In genomic region chr4:1055243-1055701, GRCh38 we compare ENCODE assay signal across 8 cellular contexts. TPM values are rescaled to one million over a fixed set of nuclear protein-coding genes. Genes with fewer than 3 reads are reported as not detected.
DNase-seq lines count a peak whose midpoint lies in the region; ATAC-seq, FAIRE-seq and TF ChIP-seq lines count a peak whose summit lies in the region.
"Not testable (repeated sequence)": the region's sequence is repeated elsewhere in the genome, so short reads cannot be mapped to it uniquely, and the experiment has no call there.
"Had no signal": no experiment of that assay in that cellular context is flagged by ENCODE, and none has a peak within 500 bp of the region (broad histone marks: within the 10 kb centered on the region; RNA-seq: fewer than 3 reads in every experiment).

No MANE protein-coding gene starts in this region.

- intact Hi-C loops in activated naive CD4-positive, alpha-beta T cell treated with anti-CD3 and anti-CD28 coated beads for 36 hours (cut with micrococcal nuclease), result not testable (repeated sequence)

- not testable (repeated sequence) for H3K27me3 Mint-ChIP-seq in activated naive CD4-positive, alpha-beta T cell treated with anti-CD3 and anti-CD28 coated beads for 36 hours (ENCODE audit: low read depth)

- not testable (repeated sequence) for H3K9me3 Mint-ChIP-seq in activated naive CD4-positive, alpha-beta T cell treated with anti-CD3 and anti-CD28 coated beads for 36 hours

- not testable (repeated sequence) for H3K9ac ChIP-seq in keratinocyte (ENCODE audit: control insufficient read depth, extremely low read depth, insufficient read depth, low read length); parathyroid adenoma

- not testable (repeated sequence) for TF ChIP-seq POLR2A in NB4 (IDR thresholded peaks at IDR 0.05; ENCODE audit: extremely low read depth, insufficient read length)

- not testable (repeated sequence) for H3K36me3 Mint-ChIP-seq in activated naive CD4-positive, alpha-beta T cell treated with anti-CD3 and anti-CD28 coated beads for 36 hours (ENCODE audit: low read depth)

- H3K9me3 ChIP-seq in keratinocyte (ENCODE audit: control insufficient read depth, low read depth, low read length); parathyroid adenoma (ENCODE audit: control insufficient read depth, low read length): not testable (repeated sequence)

- DNase-seq in DMS53 (lab: John Stamatoyannopoulos, UW) (peak; percentile 55), coronary artery (ENCODE audit: low spot score) (peak; percentile 65)
- DNase-seq in NB4 (ENCODE audit: low read depth); activated naive CD4-positive, alpha-beta T cell treated with anti-CD3 and anti-CD28 coated beads for 36 hours; keratinocyte (ENCODE audit: low read depth, low spot score): not testable (repeated sequence)

- not testable (repeated sequence) for H3K79me2 ChIP-seq in keratinocyte (ENCODE audit: control insufficient read depth, insufficient read depth, low read length); parathyroid adenoma

- not testable (repeated sequence) for H3K9me1 ChIP-seq in keratinocyte (ENCODE audit: control insufficient read depth, extremely low read depth, insufficient read depth, low read length)

- H3K27me3 ChIP-seq in keratinocyte (ENCODE audit: control insufficient read depth, extremely low read depth, insufficient read depth, low read length), result peaks cover 91% of the 10 kb centered on the region
- not testable (repeated sequence) for H3K27me3 ChIP-seq in parathyroid adenoma (ENCODE audit: control insufficient read depth, insufficient read depth, low read length)

- H3K36me3 ChIP-seq in keratinocyte (ENCODE audit: control insufficient read depth in 2 of 2, extremely low read depth in 1 of 2, insufficient read depth in 2 of 2, low read length in 2 of 2); parathyroid adenoma (ENCODE audit: control insufficient read depth, insufficient read depth, low read length): not testable (repeated sequence)

- TF ChIP-seq CTCF in NB4 (IDR thresholded peaks at IDR 0.05; ENCODE audit: low read depth, low read length); coronary artery (IDR thresholded peaks at IDR 0.05); keratinocyte (optimal IDR thresholded peaks at IDR 0.05 in 1 of 3, IDR thresholded peaks at IDR 0.05 in 1 of 3, conservative IDR thresholded peaks at IDR 0.05 in 1 of 3; ENCODE audit: extremely low read depth in 1 of 3, insufficient read depth in 2 of 3, low read length in 3 of 3); parathyroid adenoma (IDR thresholded peaks at IDR 0.05): not testable (repeated sequence)

- H3K4me1 Mint-ChIP-seq in activated naive CD4-positive, alpha-beta T cell treated with anti-CD3 and anti-CD28 coated beads for 36 hours (ENCODE audit: low read depth), result peaks cover 10% of the 10 kb centered on the region

- H3K4me2 ChIP-seq in keratinocyte (ENCODE audit: control insufficient read depth, extremely low read depth, insufficient read depth, low read depth, low read length), result peak overlapping the region; percentile 56
- peak overlapping the region; percentile 0 for H3K4me2 ChIP-seq in parathyroid adenoma (ENCODE audit: low read length)

- dilution Hi-C loops in keratinocyte (cut with MboI; ENCODE audit: extremely low pct_ligation_motif_present, low sequenced_read_pairs), result not testable (repeated sequence)

- not testable (repeated sequence) for H2AFZ ChIP-seq in keratinocyte (ENCODE audit: control insufficient read depth, low read length); parathyroid adenoma

- CTCF ChIA-PET in activated naive CD4-positive, alpha-beta T cell treated with anti-CD3 and anti-CD28 coated beads for 36 hours (lab: Charles Lee), result interaction anchor here (0.5 to 1.9 kb wide), 6 partner anchors 18 to 246 kb away, joined by 3 to 5 read pairs (median 4); no protein-coding TSS in a partner anchor

- H3K4me3 ChIP-seq in NB4 (ENCODE audit: low read depth, low read length) (peak overlapping the region; percentile 32), coronary artery (peak overlapping the region; percentile 23), keratinocyte (ENCODE audit: control insufficient read depth in 2 of 3, extremely low read depth in 1 of 3, insufficient read depth in 2 of 3, low read depth in 1 of 3, low read length in 3 of 3) (peak overlapping the region in 1 of 3 experiments; percentile 38)
- not testable (repeated sequence) for H3K4me3 ChIP-seq in parathyroid adenoma (ENCODE audit: low read depth, low read length)

- peaks cover 17% of the 10 kb centered on the region for H3K4me1 ChIP-seq in keratinocyte (ENCODE audit: control insufficient read depth, extremely low read depth, insufficient read depth, low read length)
- not testable (repeated sequence) for H3K4me1 ChIP-seq in parathyroid adenoma

- ATAC-seq in activated CD4-positive, CD25-positive, alpha-beta regulatory T cell treated with anti-CD3 and anti-CD28 coated beads, Interleukin-2, amount 50 U/mL, for 24 hours, result peak; percentile 5 to 45

- H4K20me1 ChIP-seq in keratinocyte (ENCODE audit: control insufficient read depth, extremely low read depth, insufficient read depth, low read length), result not testable (repeated sequence)

- H3K27ac Mint-ChIP-seq in activated naive CD4-positive, alpha-beta T cell treated with anti-CD3 and anti-CD28 coated beads for 36 hours, result peak overlapping the region; percentile 26

- peak overlapping the region; percentile 38 for H3K4me3 Mint-ChIP-seq in activated naive CD4-positive, alpha-beta T cell treated with anti-CD3 and anti-CD28 coated beads for 36 hours

- H3K27ac ChIP-seq in coronary artery; keratinocyte (ENCODE audit: control insufficient read depth, insufficient read depth, low read length); parathyroid adenoma: not testable (repeated sequence)

- FAIRE-seq in keratinocyte (lab: Jason Lieb, UNC), result not testable (repeated sequence)

RNA-seq across cellular contexts. Expression of gene FGFRL1, which starts 43.8 kb away (rescaled TPM):
- 1 to 10 TPM; 7.6 to 8.0 TPM for total RNA-seq in activated naive CD4-positive, alpha-beta T cell treated with anti-CD3 and anti-CD28 coated beads for 36 hours
- polyA plus RNA-seq in keratinocyte, result 2.8 to 8.1 TPM (median 4.9 TPM) in 3 replicates
- 1.9 TPM for polyA plus RNA-seq in keratinocyte (2011; ENCODE audit: low read depth)
- 8.3 and 9.7 TPM in 2 replicates for polyA plus RNA-seq in keratinocyte (2011; cell fraction: cytosol; rRNA removed)
- 13.6 and 16.4 TPM in 2 replicates for polyA plus RNA-seq in keratinocyte (2011; cell fraction: nucleus; rRNA removed)
- 4.2 and 8.0 TPM in 2 replicates for polyA plus RNA-seq in keratinocyte (2012; ENCODE audit: low replicate concordance)
- polyA minus RNA-seq in keratinocyte, result 28.4 to 43.9 TPM (median 33.5 TPM) in 3 replicates
- 11.7 TPM for polyA minus RNA-seq in keratinocyte (2011; cell fraction: cytosol; rRNA and poly(A)+ RNA removed)
- 7.8 and 10.3 TPM in 2 replicates for polyA minus RNA-seq in keratinocyte (2011; cell fraction: nucleus; rRNA and poly(A)+ RNA removed)

RNA-seq across cellular contexts. Expression of gene RNF212, which starts 58.1 kb away (rescaled TPM):
- 1 to 10 TPM in 1 of 2 experiments, under 1 TPM in 1; 0.98 to 2.2 TPM for total RNA-seq in activated naive CD4-positive, alpha-beta T cell treated with anti-CD3 and anti-CD28 coated beads for 36 hours
- polyA plus RNA-seq in keratinocyte, result 0.16 to 0.28 TPM (median 0.24 TPM) in 3 replicates
- not detected for polyA plus RNA-seq in keratinocyte (2011; ENCODE audit: low read depth)
- polyA plus RNA-seq in keratinocyte (2011; cell fraction: cytosol; rRNA removed), result 0.16 and 0.30 TPM in 2 replicates
- 0.69 and 0.85 TPM in 2 replicates for polyA plus RNA-seq in keratinocyte (2011; cell fraction: nucleus; rRNA removed)
- polyA plus RNA-seq in keratinocyte (2012; ENCODE audit: low replicate concordance), result 0.18 TPM in 1 of 2 replicates, not detected in the other
- polyA minus RNA-seq in keratinocyte, result 0.10 TPM in 1 of 3 replicates, not detected in the others
- polyA minus RNA-seq in keratinocyte (2011; cell fraction: cytosol; rRNA and poly(A)+ RNA removed), result not detected
- 0.53 and 0.62 TPM in 2 replicates for polyA minus RNA-seq in keratinocyte (2011; cell fraction: nucleus; rRNA and poly(A)+ RNA removed)
- total RNA-seq: PC-3 had no signal
